ENCODE assay signal across 1 cellular context in the genomic region with DNA sequence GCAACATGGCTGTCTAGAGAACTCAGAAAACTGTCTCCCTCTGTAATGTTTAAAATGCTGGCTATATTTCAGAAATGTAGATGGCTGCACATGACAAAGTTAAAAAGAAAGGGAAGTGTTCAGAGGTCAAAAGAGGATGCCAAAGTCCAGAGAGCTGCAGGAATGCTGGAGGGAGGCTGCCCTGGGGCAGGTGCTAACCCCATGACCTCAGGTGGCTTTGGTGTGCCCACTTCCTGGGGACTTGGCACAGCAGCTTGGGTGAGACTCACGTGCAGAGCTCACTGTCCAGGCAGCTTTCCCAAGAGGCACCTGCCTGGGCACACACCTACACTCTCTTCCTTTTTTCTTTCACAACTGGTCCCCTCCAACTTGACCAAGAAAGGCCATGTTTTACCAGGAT.
TF ChIP-seq lines count a peak whose summit lies in the region.

No MANE protein-coding gene starts in this region.

TF ChIP-seq in A549, 52 proteins besides CTCF, POLR2A, EP300 and RAD21 (continued from another document):
- TF ChIP-seq FOSL2 (IDR thresholded peaks at IDR 0.05) (no peak), FOSL2 (CRISPR knock-in tag; IDR thresholded peaks at IDR 0.05) (no peak), ZFP36 (IDR thresholded peaks at IDR 0.05; ENCODE audit: borderline replicate concordance, partially characterized antibody) (no peak), ESRRA (IDR thresholded peaks at IDR 0.05; ENCODE audit: borderline replicate concordance, low read length) (no peak), KDM1A (IDR thresholded peaks at IDR 0.05; ENCODE audit: low read depth) (no peak), CHD4 (IDR thresholded peaks at IDR 0.05; ENCODE audit: borderline replicate concordance) (no peak), MYC (IDR thresholded peaks at IDR 0.05; ENCODE audit: borderline replicate concordance, low read length) (no peak)
